ENCODE assay signal across 19 cellular contexts in genomic region chr20:9590189-9590588, GRCh38.
DNase-seq lines count a peak whose midpoint lies in the region; ATAC-seq, FAIRE-seq and TF ChIP-seq lines count a peak whose summit lies in the region.
"Had no signal": no experiment of that assay in that cellular context is flagged by ENCODE, and none has a peak within 500 bp of the region (broad histone marks: within the 10 kb centered on the region; RNA-seq: fewer than 3 reads in every experiment).

No MANE protein-coding gene starts in this region.

- peak in 1 of 2 experiments; percentile 69 for DNase-seq in A549 (ENCODE audit: low read depth in 1 of 2, low spot score in 1 of 2)
- peak; percentile 75 for DNase-seq in H4 (ENCODE audit: low spot score)
- DNase-seq in RPMI7951 (ENCODE audit: low read depth) = peak; percentile 49
- DNase-seq in fibroblast of pulmonary artery (ENCODE audit: low read depth) = peak; percentile 1
- no peak for DNase-seq in cerebellum (ENCODE audit: low spot score)
- DNase-seq in activated T-helper 1 cell treated with anti-CD3 and anti-CD28 coated beads, Interleukin-12 subunit alpha, Interleukin-12 subunit beta, Interleukin-2, Interleukin-4 antibody, amounts not matched to agents 30 ng/mL and 10 ng/mL and 1 ng/mL, durations not matched to agents 14 hours and 24 hours and 36 hours (ENCODE audit: low spot score) = no peak
- DNase-seq in ACHN = no peak
- DNase-seq in GM12891 (ENCODE audit: insufficient read length, low spot score) = no peak
- DNase-seq: activated CD4-positive, CD25-positive, alpha-beta regulatory T cell treated with anti-CD3 and anti-CD28 coated beads, Interleukin-2, amount 50 U/mL, for 72 hours; activated naive CD8-positive, alpha-beta T cell treated with anti-CD3 and anti-CD28 coated beads, Interleukin-2, amount 10 ng/mL, durations not matched to agents 7 days and 5 days; DMS79; foreskin melanocyte; NCI-H1092 treated with DMSO at 0.1 percent for 48 hours; NCI-H524 treated with DMSO at 0.1 percent for 48 hours; ovary; spleen; T-helper 2 cell had no signal

- no peak overlapping the region for H3K27ac Mint-ChIP-seq in activated T-helper 1 cell treated with anti-CD3 and anti-CD28 coated beads, Interleukin-12 subunit alpha, Interleukin-12 subunit beta, Interleukin-2, Interleukin-4 antibody, amounts not matched to agents 30 ng/mL and 10 ng/mL and 1 ng/mL, durations not matched to agents 14 hours and 24 hours and 36 hours
- H3K27ac Mint-ChIP-seq: activated naive CD8-positive, alpha-beta T cell treated with anti-CD3 and anti-CD28 coated beads, Interleukin-2, amount 10 ng/mL, durations not matched to agents 7 days and 5 days had no signal

- POLR2A ChIA-PET in A549 (lab: Yijun Ruan, JAX) = interaction anchor here (0.6 kb wide), 1 partner anchor 102 kb away, joined by 3 read pairs; no protein-coding TSS in a partner anchor

- in situ Hi-C loops in ACHN (cut with HindIII; ENCODE audit: low pct_ligation_motif_present, low pct_unique_long_range_greater_than_20kb, low sequenced_read_pairs) = no loop called here

- CTCF ChIA-PET in A549 (lab: Yijun Ruan, JAX) = interaction anchor here (0.7 to 3.0 kb wide), 4 partner anchors 19 to 358 kb away, joined by 3 to 14 read pairs (median 4); no protein-coding TSS in a partner anchor

- FAIRE-seq in A549 (lab: Jason Lieb, UNC) (peak; percentile 83), GM12891 (lab: Jason Lieb, UNC) (no peak)
- FAIRE-seq: colon, HepG2 had no signal

- TF ChIP-seq POLR2A in A549 (IDR thresholded peaks at IDR 0.05; ENCODE audit: low read length) (no peak), GM12891 (IDR thresholded peaks at IDR 0.05; ENCODE audit: low read depth, low read length) (no peak)

- TF ChIP-seq CTCF in A549 (IDR thresholded peaks at IDR 0.05) (no peak), fibroblast of pulmonary artery (IDR thresholded peaks at IDR 0.05; ENCODE audit: low read length, missing control alignments) (no peak)

- H3K4me2 ChIP-seq in A549 = peak overlapping the region; percentile 61

- H3K9me3 Mint-ChIP-seq in activated T-helper 1 cell treated with anti-CD3 and anti-CD28 coated beads, Interleukin-12 subunit alpha, Interleukin-12 subunit beta, Interleukin-2, Interleukin-4 antibody, amounts not matched to agents 30 ng/mL and 10 ng/mL and 1 ng/mL, durations not matched to agents 14 hours and 24 hours and 36 hours = no peaks in the 10 kb centered on the region
- H3K9me3 Mint-ChIP-seq: activated naive CD8-positive, alpha-beta T cell treated with anti-CD3 and anti-CD28 coated beads, Interleukin-2, amount 10 ng/mL, durations not matched to agents 7 days and 5 days had no signal

- intact Hi-C loops in activated T-helper 1 cell treated with anti-CD3 and anti-CD28 coated beads, Interleukin-12 subunit alpha, Interleukin-12 subunit beta, Interleukin-2, Interleukin-4 antibody, amounts not matched to agents 30 ng/mL and 10 ng/mL and 1 ng/mL, durations not matched to agents 14 hours and 24 hours and 36 hours (cut with micrococcal nuclease) = no loop called here

- H3K4me3 Mint-ChIP-seq in activated T-helper 1 cell treated with anti-CD3 and anti-CD28 coated beads, Interleukin-12 subunit alpha, Interleukin-12 subunit beta, Interleukin-2, Interleukin-4 antibody, amounts not matched to agents 30 ng/mL and 10 ng/mL and 1 ng/mL, durations not matched to agents 14 hours and 24 hours and 36 hours = no peak overlapping the region
- H3K4me3 Mint-ChIP-seq: activated naive CD8-positive, alpha-beta T cell treated with anti-CD3 and anti-CD28 coated beads, Interleukin-2, amount 10 ng/mL, durations not matched to agents 7 days and 5 days had no signal

- no peaks in the 10 kb centered on the region for H3K36me3 Mint-ChIP-seq in activated T-helper 1 cell treated with anti-CD3 and anti-CD28 coated beads, Interleukin-12 subunit alpha, Interleukin-12 subunit beta, Interleukin-2, Interleukin-4 antibody, amounts not matched to agents 30 ng/mL and 10 ng/mL and 1 ng/mL, durations not matched to agents 14 hours and 24 hours and 36 hours (ENCODE audit: low read depth)
- H3K36me3 Mint-ChIP-seq: activated naive CD8-positive, alpha-beta T cell treated with anti-CD3 and anti-CD28 coated beads, Interleukin-2, amount 10 ng/mL, durations not matched to agents 7 days and 5 days had no signal

- no peak for TF ChIP-seq RAD21 in A549 (conservative IDR thresholded peaks at IDR 0.05 in 1 of 2, IDR thresholded peaks at IDR 0.05 in 1 of 2)

- 0% methylated on average over 1 of the region's 1 CpG for WGBS in A549 (ENCODE audit: missing lambda C conversion rate)

- peak; percentile 63 to 84; a peak in 5 of 6 replicates for ATAC-seq in A549
- ATAC-seq: HepG2 had no signal

- H3K9me3 ChIP-seq in A549 = 0 out of 3 replicates have a peak, but pooled peaks cover 6% of the 10 kb centered on the region
- H3K9me3 ChIP-seq: ovary, spleen had no signal

- TF ChIP-seq EP300 in A549 (IDR thresholded peaks at IDR 0.05) = no peak

- H3K4me1 ChIP-seq in A549 = peaks cover 48% of the 10 kb centered on the region
- H3K4me1 ChIP-seq: spleen had no signal

- H3K4me3 ChIP-seq in A549 (no peak overlapping the region), fibroblast of pulmonary artery (replicated peaks; ENCODE audit: low read depth, low read length) (no peak overlapping the region)
- H3K4me3 ChIP-seq: ovary, spleen had no signal

- no peaks in the 10 kb centered on the region for H3K27me3 Mint-ChIP-seq in activated T-helper 1 cell treated with anti-CD3 and anti-CD28 coated beads, Interleukin-12 subunit alpha, Interleukin-12 subunit beta, Interleukin-2, Interleukin-4 antibody, amounts not matched to agents 30 ng/mL and 10 ng/mL and 1 ng/mL, durations not matched to agents 14 hours and 24 hours and 36 hours (ENCODE audit: insufficient read depth)
- H3K27me3 Mint-ChIP-seq: activated naive CD8-positive, alpha-beta T cell treated with anti-CD3 and anti-CD28 coated beads, Interleukin-2, amount 10 ng/mL, durations not matched to agents 7 days and 5 days had no signal

- peak overlapping the region; percentile 61 to 77 for H3K27ac ChIP-seq in A549
- H3K27ac ChIP-seq: ovary, spleen had no signal

- no peaks in the 10 kb centered on the region for H3K4me1 Mint-ChIP-seq in activated T-helper 1 cell treated with anti-CD3 and anti-CD28 coated beads, Interleukin-12 subunit alpha, Interleukin-12 subunit beta, Interleukin-2, Interleukin-4 antibody, amounts not matched to agents 30 ng/mL and 10 ng/mL and 1 ng/mL, durations not matched to agents 14 hours and 24 hours and 36 hours (ENCODE audit: low read depth)
- H3K4me1 Mint-ChIP-seq: activated naive CD8-positive, alpha-beta T cell treated with anti-CD3 and anti-CD28 coated beads, Interleukin-2, amount 10 ng/mL, durations not matched to agents 7 days and 5 days had no signal

TF ChIP-seq in A549, 52 proteins besides CTCF, POLR2A, EP300 and RAD21 (continues in another document):
- TF ChIP-seq MAX (IDR thresholded peaks at IDR 0.05) (peak; percentile 69), EHF (CRISPR knock-in tag; IDR thresholded peaks at IDR 0.05) (no peak), SREBF2 (IDR thresholded peaks at IDR 0.05) (no peak), FOSL2 (IDR thresholded peaks at IDR 0.05) (no peak), FOSL2 (CRISPR knock-in tag; IDR thresholded peaks at IDR 0.05) (peak; percentile 60), BHLHE40 (IDR thresholded peaks at IDR 0.05; ENCODE audit: low read depth, low read length) (no peak), HOXB5 (CRISPR knock-in tag; IDR thresholded peaks at IDR 0.05) (no peak), ZFP36 (IDR thresholded peaks at IDR 0.05; ENCODE audit: borderline replicate concordance, partially characterized antibody) (no peak), GATA3 (IDR thresholded peaks at IDR 0.05; ENCODE audit: borderline replicate concordance) (peak; percentile 55; the same call in 1 of the 2 replicates), ZC3H11A (IDR thresholded peaks at IDR 0.05) (no peak), NFE2L2 (conservative IDR thresholded peaks at IDR 0.05; ENCODE audit: low read length) (no peak), NPAS2 (CRISPR knock-in tag; IDR thresholded peaks at IDR 0.05; ENCODE audit: borderline replicate concordance) (no peak), ZNF302 (CRISPR knock-in tag; IDR thresholded peaks at IDR 0.05) (no peak), FOSB (CRISPR knock-in tag; IDR thresholded peaks at IDR 0.05) (no peak), TFCP2L1 (CRISPR knock-in tag; IDR thresholded peaks at IDR 0.05) (no peak)

TF ChIP-seq in GM12891, 5 proteins besides CTCF, POLR2A, EP300 and RAD21:
- TF ChIP-seq TAF1 (IDR thresholded peaks at IDR 0.05; ENCODE audit: low read depth, low read length) = no peak
- TF ChIP-seq POU2F2 (IDR thresholded peaks at IDR 0.05; ENCODE audit: low read depth, low read length) = no peak
- no peak for TF ChIP-seq PAX5 (IDR thresholded peaks at IDR 0.05; ENCODE audit: insufficient read depth, low read length, severe bottlenecking)
- no peak for TF ChIP-seq SPI1 (IDR thresholded peaks at IDR 0.05; ENCODE audit: low read depth, low read length)
- no peak for TF ChIP-seq POLR2AphosphoS5 (IDR thresholded peaks at IDR 0.05; ENCODE audit: low read depth, low read length)

Comparison
In these comparisons a context has a peak if more than half of its experiments do, and no peak if none do; other contexts are left out.
1. DNase-seq: peak in H4 (single experiment), RPMI7951 (single experiment) and fibroblast of pulmonary artery (single experiment); none in cerebellum (single experiment), activated T-helper 1 cell treated with anti-CD3 and anti-CD28 coated beads, Interleukin-12 subunit alpha, Interleukin-12 subunit beta, Interleukin-2, Interleukin-4 antibody, amounts not matched to agents 30 ng/mL and 10 ng/mL and 1 ng/mL, durations not matched to agents 14 hours and 24 hours and 36 hours (single experiment), ACHN (single experiment) and GM12891 (single experiment).